In genomic region chr9:136121801-136122200, GRCh38 we compare ENCODE assay signal across 19 cellular contexts. TPM values are rescaled to one million over a fixed set of nuclear protein-coding genes. Genes with fewer than 3 reads are reported as not detected.
DNase-seq lines count a peak whose midpoint lies in the region; ATAC-seq, FAIRE-seq and TF ChIP-seq lines count a peak whose summit lies in the region.
"Had no signal": no experiment of that assay in that cellular context is flagged by ENCODE, and none has a peak within 500 bp of the region (broad histone marks: within the 10 kb centered on the region; RNA-seq: fewer than 3 reads in every experiment).

No MANE protein-coding gene starts in this region.

- H3K4me3 ChIP-seq in IMR-90 (ENCODE audit: insufficient read depth, low read depth, low read length) = no peak overlapping the region
- no peak overlapping the region for H3K4me3 ChIP-seq in astrocyte (ENCODE audit: insufficient read depth, low read depth, low read length)
- H3K4me3 ChIP-seq: BLaER1 treated with 17β-estradiol and CSF1 and Interleukin-3, amounts not matched to agents 10 nM and 100 nM; GM12878 had no signal

- H3K4me3 Mint-ChIP-seq in astrocyte (ENCODE audit: unreplicated experiment) (peak overlapping the region; percentile 50), neural crest cell (peak overlapping the region; percentile 81)
- H3K4me3 Mint-ChIP-seq: B cell, H9 had no signal

- H3K23ac ChIP-seq in IMR-90 (ENCODE audit: low read depth, low read length) = no peak overlapping the region

- no peak overlapping the region for H2BK5ac ChIP-seq in IMR-90 (ENCODE audit: low read depth, low read length, poor library complexity, severe bottlenecking)

- no peak for TF ChIP-seq RAD21 in IMR-90 (IDR thresholded peaks at IDR 0.05; ENCODE audit: low read length)

- POLR2A ChIA-PET in IMR-90 (lab: Charles Lee; ENCODE audit: unreplicated experiment) = no interaction called here

- no peak overlapping the region for H3K27ac ChIP-seq in IMR-90 (ENCODE audit: insufficient read depth, low read length)
- no peak overlapping the region for H3K27ac ChIP-seq in astrocyte (ENCODE audit: low read depth, low read length)
- H3K27ac ChIP-seq: BLaER1 treated with 17β-estradiol and CSF1 and Interleukin-3, amounts not matched to agents 10 nM and 100 nM; HL-60 had no signal

- in situ Hi-C loops in IMR-90 (cut with MboI; ENCODE audit: low sequenced_read_pairs) = loop anchor here (5.0 to 10.0 kb wide), 2 partner anchors 160 to 417 kb away; partner anchors contain the start of genes KCNT1 and UBAC1

- no peak overlapping the region for H3K4me2 ChIP-seq in IMR-90 (ENCODE audit: low read depth, low read length)
- no peak overlapping the region for H3K4me2 ChIP-seq in astrocyte (ENCODE audit: low read length)

- H2BK20ac ChIP-seq in IMR-90 (ENCODE audit: low read depth, low read length) = no peak overlapping the region

- peaks cover 7% of the 10 kb centered on the region; the same call in 1 of the 2 replicates for H4K20me1 ChIP-seq in IMR-90 (ENCODE audit: insufficient read depth, low read length)
- H4K20me1 ChIP-seq in astrocyte (ENCODE audit: insufficient read depth, low read length) = peaks cover 16% of the 10 kb centered on the region

- H3K56ac ChIP-seq in IMR-90 (ENCODE audit: extremely low read depth, insufficient read depth, low read length) = no peak overlapping the region

- no peak for TF ChIP-seq POLR2A in IMR-90 (IDR thresholded peaks at IDR 0.05; ENCODE audit: low read depth, low read length)

- H3K27ac Mint-ChIP-seq in astrocyte (ENCODE audit: unreplicated experiment) (peak overlapping the region; percentile 66), neural crest cell (ENCODE audit: unreplicated experiment) (no peak overlapping the region)
- H3K27ac Mint-ChIP-seq: B cell, H9 had no signal

- FAIRE-seq in astrocyte (lab: Jason Lieb, UNC) = no peak
- FAIRE-seq: GM12878, GM19239, H1 had no signal

- no TSS peak for BruUV-seq in IMR-90 (replicated peaks; lab: Mats Ljungman, UMichigan)

- no peak overlapping the region for H2BK15ac ChIP-seq in IMR-90 (ENCODE audit: low read depth, low read length)

- intact Hi-C loops in IMR-90 (cut with micrococcal nuclease) (loop anchor here (2.0 to 5.0 kb wide), 3 partner anchors 257 to 520 kb away; no protein-coding TSS in a partner anchor), Right ventricle myocardium inferior (cut with DNase I) (loop anchor here (2.0 to 5.0 kb wide), 5 partner anchors 70 to 520 kb away; partner anchors contain the start of gene KCNT1)

- TF ChIP-seq CTCF in IMR-90 (conservative IDR thresholded peaks at IDR 0.05; ENCODE audit: low read depth, low read length) (no peak), astrocyte (IDR thresholded peaks at IDR 0.05; ENCODE audit: insufficient read depth, low read depth, low read length) (no peak), neural crest cell (conservative IDR thresholded peaks at IDR 0.05) (no peak)

- H3K9ac ChIP-seq in IMR-90 (ENCODE audit: low read depth, low read length) = no peak overlapping the region
- H3K9ac ChIP-seq in astrocyte (ENCODE audit: low read length) = no peak overlapping the region

- H3K36me3 ChIP-seq in IMR-90 (ENCODE audit: control insufficient read depth, insufficient read depth, low read length) = no peaks in the 10 kb centered on the region
- H3K36me3 ChIP-seq in astrocyte (ENCODE audit: insufficient read depth, low read length) = no peaks in the 10 kb centered on the region

- no peaks in the 10 kb centered on the region; the same call in 1 of the 2 replicates for H3K9me3 ChIP-seq in IMR-90 (ENCODE audit: control insufficient read depth, insufficient read depth, low read length)
- peaks cover 3% of the 10 kb centered on the region for H3K9me3 ChIP-seq in astrocyte (ENCODE audit: insufficient read depth, low read depth, low read length)

- H3K9me3 Mint-ChIP-seq in astrocyte (ENCODE audit: unreplicated experiment) (peaks cover 3% of the 10 kb centered on the region), neural crest cell (peaks cover 5% of the 10 kb centered on the region)
- H3K9me3 Mint-ChIP-seq: CD8-positive, alpha-beta memory T cell had no signal

- DNase-seq in IMR-90 (no peak), astrocyte (ENCODE audit: low read depth) (no peak), neural crest cell (ENCODE audit: low read depth, low spot score) (no peak), Right ventricle myocardium inferior (ENCODE audit: missing footprints) (no peak)
- no peak for DNase-seq in activated CD4-positive, alpha-beta T cell treated with anti-CD3 and anti-CD28 coated beads, Interleukin-2, amount 50 U/mL, for 4 hours
- DNase-seq: CD8-positive, alpha-beta memory T cell; COR-L47; DMS 273 treated with DMSO at 0.1 percent for 48 hours; DMS53; DND-41; EL; H9 had no signal

- ATAC-seq in IMR-90 (ENCODE audit: low read depth) (no peak), HG03521 (IDR thresholded peaks at IDR 0.05; ENCODE audit: unreplicated experiment) (no peak), Right ventricle myocardium inferior (no peak)
- ATAC-seq: GM12878 had no signal

- no peak overlapping the region for H4K8ac ChIP-seq in IMR-90 (ENCODE audit: low read depth in 2 of 2, low read length in 2 of 2)

- CTCF ChIA-PET in IMR-90 (lab: Yijun Ruan, JAX) = interaction anchor here (0.6 to 2.5 kb wide), 3 partner anchors 147 to 261 kb away, joined by 3 to 15 read pairs (median 5); no protein-coding TSS in a partner anchor

- no peak overlapping the region for H3K14ac ChIP-seq in IMR-90 (replicated peaks; ENCODE audit: low read depth, low read length)

- peak overlapping the region; percentile 3; the same call in 1 of the 2 replicates for H2AK5ac ChIP-seq in IMR-90 (ENCODE audit: low read depth, low read length)

- H3K9me1 ChIP-seq in IMR-90 (ENCODE audit: insufficient read depth, low read length) = peaks cover 7% of the 10 kb centered on the region; the same call in 1 of the 2 replicates

- peaks cover 28% of the 10 kb centered on the region for H3K79me2 ChIP-seq in astrocyte (ENCODE audit: insufficient read depth, low read length)

- H3K27me3 ChIP-seq in IMR-90 (ENCODE audit: control insufficient read depth, insufficient read depth, low read length) (peaks cover 23% of the 10 kb centered on the region), astrocyte (ENCODE audit: insufficient read depth, low read length) (no peaks in the 10 kb centered on the region)

- no peak overlapping the region for H3K4ac ChIP-seq in IMR-90 (ENCODE audit: low read depth, low read length)

- WGBS in IMR-90 (ENCODE audit: extremely low coverage in 2 of 2, insufficient read length in 1 of 2), 2 experiments = 100% methylated on average over 1 of the region's 9 CpGs; no CpG with 5 or more reads in 1 of the 2 experiments

- H3K18ac ChIP-seq in IMR-90 (ENCODE audit: low read depth, low read length) = no peak overlapping the region

- H4K91ac ChIP-seq in IMR-90 (ENCODE audit: insufficient read depth, low read depth, low read length) = no peak overlapping the region

- no peak overlapping the region for H2BK120ac ChIP-seq in IMR-90 (ENCODE audit: low read depth, low read length)

- H3K36me3 Mint-ChIP-seq in astrocyte (ENCODE audit: low read depth, unreplicated experiment) (no peaks in the 10 kb centered on the region), neural crest cell (ENCODE audit: low read depth) (no peaks in the 10 kb centered on the region)

- H2AK9ac ChIP-seq in IMR-90 (replicated peaks; ENCODE audit: low read depth, low read length, poor library complexity) = no peak overlapping the region

- no peak overlapping the region for H4K5ac ChIP-seq in IMR-90 (ENCODE audit: low read depth, low read length)

- peaks cover 11% of the 10 kb centered on the region for H3K4me1 ChIP-seq in IMR-90 (ENCODE audit: control insufficient read depth, insufficient read depth, low read length)
- peaks cover 17% of the 10 kb centered on the region for H3K4me1 ChIP-seq in astrocyte (ENCODE audit: insufficient read depth, low read length)

- dilution Hi-C loops in IMR-90 (cut with HindIII; ENCODE audit: low sequenced_read_pairs, unreplicated experiment) = no loop called here

- H2AFZ ChIP-seq in IMR-90 (replicated peaks; ENCODE audit: low read length, poor library complexity) (no peak overlapping the region), astrocyte (ENCODE audit: low read depth, low read length) (no peak overlapping the region)

- H3K27me3 Mint-ChIP-seq in astrocyte (ENCODE audit: low read depth, unreplicated experiment) = peaks cover 15% of the 10 kb centered on the region
- peaks cover 6% of the 10 kb centered on the region for H3K27me3 Mint-ChIP-seq in neural crest cell (ENCODE audit: low read depth)

- H3K79me1 ChIP-seq in IMR-90 (ENCODE audit: low read depth in 1 of 2, low read length in 2 of 2) = peaks cover 5 to 25% of the 10 kb centered on the region in 2 experiments; a peak in 3 of 4 replicates

- H3K4me1 Mint-ChIP-seq in astrocyte (ENCODE audit: low read depth, unreplicated experiment) = no peaks in the 10 kb centered on the region
- no peaks in the 10 kb centered on the region for H3K4me1 Mint-ChIP-seq in neural crest cell

TF ChIP-seq in IMR-90, 13 proteins besides CTCF, POLR2A, EP300 and RAD21 (continues in another document):
- TF ChIP-seq MAZ (IDR thresholded peaks at IDR 0.05; ENCODE audit: borderline replicate concordance, low read depth, low read length) (no peak), CHD1 (IDR thresholded peaks at IDR 0.05; ENCODE audit: low read depth, low read length) (no peak)
- TF ChIP-seq, protein P1, sequence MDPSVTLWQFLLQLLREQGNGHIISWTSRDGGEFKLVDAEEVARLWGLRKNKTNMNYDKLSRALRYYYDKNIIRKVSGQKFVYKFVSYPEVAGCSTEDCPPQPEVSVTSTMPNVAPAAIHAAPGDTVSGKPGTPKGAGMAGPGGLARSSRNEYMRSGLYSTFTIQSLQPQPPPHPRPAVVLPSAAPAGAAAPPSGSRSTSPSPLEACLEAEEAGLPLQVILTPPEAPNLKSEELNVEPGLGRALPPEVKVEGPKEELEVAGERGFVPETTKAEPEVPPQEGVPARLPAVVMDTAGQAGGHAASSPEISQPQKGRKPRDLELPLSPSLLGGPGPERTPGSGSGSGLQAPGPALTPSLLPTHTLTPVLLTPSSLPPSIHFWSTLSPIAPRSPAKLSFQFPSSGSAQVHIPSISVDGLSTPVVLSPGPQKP (IDR thresholded peaks at IDR 0.05; ENCODE audit: borderline replicate concordance, low read depth, low read length) = no peak

RNA-seq across cellular contexts. Expression of gene TMEM250, which starts 3.1 kb away (rescaled TPM):
- total RNA-seq in IMR-90 (2012; rRNA removed) (12.5 and 14.0 TPM in 2 replicates), astrocyte (29.8 and 30.3 TPM in 2 replicates), neural crest cell (37.4 and 39.0 TPM in 2 replicates), Right ventricle myocardium inferior (18.7 TPM)
- polyA plus RNA-seq in IMR-90 (2012; rRNA removed) = 17.5 and 18.6 TPM in 2 replicates
- 29.9 and 32.6 TPM in 2 replicates for polyA plus RNA-seq in IMR-90 (2012; cell fraction: cytosol; rRNA removed)
- polyA plus RNA-seq in IMR-90 (2012; cell fraction: nucleus; rRNA removed; ENCODE audit: low replicate concordance) = 12.4 and 30.2 TPM in 2 replicates

RNA-seq across cellular contexts. Expression of gene NACC2, which starts 26.7 kb away (rescaled TPM):
- 7.9 and 11.1 TPM in 2 replicates for total RNA-seq in IMR-90 (2012; rRNA removed)
- 19.0 and 21.2 TPM in 2 replicates for polyA plus RNA-seq in IMR-90 (2012; rRNA removed)
- polyA plus RNA-seq in IMR-90 (2012; cell fraction: cytosol; rRNA removed) = 16.0 and 22.9 TPM in 2 replicates
- 27.3 and 39.1 TPM in 2 replicates for polyA plus RNA-seq in IMR-90 (2012; cell fraction: nucleus; rRNA removed; ENCODE audit: low replicate concordance)
- total RNA-seq in astrocyte = 31.3 and 34.0 TPM in 2 replicates
- 8.1 and 8.6 TPM in 2 replicates for total RNA-seq in neural crest cell
- total RNA-seq in Right ventricle myocardium inferior = 37.0 TPM
